ENCODE assay signal across 28 cellular contexts in genomic region chrX:136667446-136668168, GRCh38. TPM values are rescaled to one million over a fixed set of nuclear protein-coding genes. Genes with fewer than 3 reads are reported as not detected.
DNase-seq lines count a peak whose midpoint lies in the region; ATAC-seq and TF ChIP-seq lines count a peak whose summit lies in the region.
"Had no signal": no experiment of that assay in that cellular context is flagged by ENCODE, and none has a peak within 500 bp of the region (broad histone marks: within the 10 kb centered on the region; RNA-seq: fewer than 3 reads in every experiment).

No MANE protein-coding gene starts in this region.

- peaks cover 88% of the 10 kb centered on the region for H3K36me3 Mint-ChIP-seq in activated T-cell treated with anti-CD3 and anti-CD28 coated beads, Interleukin-2, amount 50 U/mL, for 24 hours (ENCODE audit: low read depth)
- H3K36me3 Mint-ChIP-seq in CD8-positive, alpha-beta T cell = peaks cover 82% of the 10 kb centered on the region
- H3K36me3 Mint-ChIP-seq in T-cell = peaks cover 70% of the 10 kb centered on the region
- H3K36me3 Mint-ChIP-seq in central memory CD8-positive, alpha-beta T cell (ENCODE audit: insufficient read depth) = peaks cover 22% of the 10 kb centered on the region

- no peak overlapping the region for H3K4me3 ChIP-seq in CD8-positive, alpha-beta T cell (ENCODE audit: low read depth, low read length)
- H3K4me3 ChIP-seq: BLaER1 treated with 17β-estradiol and CSF1 and Interleukin-3, amounts not matched to agents 10 nM and 100 nM; dorsolateral prefrontal cortex; suprapubic skin had no signal

- no peaks in the 10 kb centered on the region for H3K27me3 ChIP-seq in CD8-positive, alpha-beta T cell (ENCODE audit: insufficient read depth, low read length)
- H3K27me3 ChIP-seq: suprapubic skin had no signal

- no peak for DNase-seq in activated T-cell treated with anti-CD3 and anti-CD28 coated beads, Interleukin-2, amount 50 U/mL, for 24 hours
- DNase-seq in activated T-cell treated with anti-CD3 and anti-CD28 coated beads, Interleukin-2, amount 50 U/mL, for 48 hours = no peak
- no peak for DNase-seq in CD8-positive, alpha-beta T cell
- DNase-seq in T-cell = no peak
- no peak for DNase-seq in central memory CD8-positive, alpha-beta T cell (ENCODE audit: low spot score in 2 of 2)
- DNase-seq in cerebellar cortex (ENCODE audit: low spot score) = no peak
- no peak for DNase-seq in GM03348 (ENCODE audit: low spot score)
- no peak for DNase-seq in substantia nigra (lab: John Stamatoyannopoulos, UW)
- DNase-seq: ACHN; amygdala; DMS 273 treated with DMSO at 0.1 percent for 48 hours; dorsolateral prefrontal cortex; head of caudate nucleus; left colon; naive thymus-derived CD8-positive, alpha-beta T cell; NCI-H1105; NCI-H2029; NCI-H226; NK-92 treated with Interleukin-12 subunit alpha and Interleukin-12 subunit beta, amount 100 ng/mL, for 24 hours had no signal

- H3K27ac Mint-ChIP-seq in activated T-cell treated with anti-CD3 and anti-CD28 coated beads, Interleukin-2, amount 50 U/mL, for 24 hours = peak overlapping the region; percentile 61
- H3K27ac Mint-ChIP-seq in CD8-positive, alpha-beta T cell = peak overlapping the region; percentile 75
- H3K27ac Mint-ChIP-seq in T-cell = peak overlapping the region; percentile 63 to 88
- peak overlapping the region; percentile 66 for H3K27ac Mint-ChIP-seq in central memory CD8-positive, alpha-beta T cell (ENCODE audit: low read depth)

- TF ChIP-seq CTCF in CD8-positive, alpha-beta T cell (IDR thresholded peaks at IDR 0.05) = no peak

- no peak overlapping the region for H3K4me3 Mint-ChIP-seq in activated T-cell treated with anti-CD3 and anti-CD28 coated beads, Interleukin-2, amount 50 U/mL, for 24 hours
- H3K4me3 Mint-ChIP-seq in CD8-positive, alpha-beta T cell = no peak overlapping the region
- peak overlapping the region in 1 of 3 donors; percentile 50 for H3K4me3 Mint-ChIP-seq in T-cell
- H3K4me3 Mint-ChIP-seq in central memory CD8-positive, alpha-beta T cell = no peak overlapping the region
- H3K4me3 Mint-ChIP-seq: naive thymus-derived CD8-positive, alpha-beta T cell had no signal

- POLR2A ChIA-PET in CD8-positive, alpha-beta T cell (lab: Charles Lee) = no interaction called here
- POLR2A ChIA-PET in T-cell (lab: Charles Lee) = no interaction called here

- peaks cover 4% of the 10 kb centered on the region for H3K9me3 Mint-ChIP-seq in activated T-cell treated with anti-CD3 and anti-CD28 coated beads, Interleukin-2, amount 50 U/mL, for 24 hours
- H3K9me3 Mint-ChIP-seq in CD8-positive, alpha-beta T cell = peaks cover 3% of the 10 kb centered on the region
- H3K9me3 Mint-ChIP-seq in T-cell = no peaks in the 10 kb centered on the region
- no peaks in the 10 kb centered on the region for H3K9me3 Mint-ChIP-seq in central memory CD8-positive, alpha-beta T cell

- H3K4me1 ChIP-seq in CD8-positive, alpha-beta T cell (ENCODE audit: insufficient read depth, low read length) = peaks cover 5% of the 10 kb centered on the region
- H3K4me1 ChIP-seq: suprapubic skin had no signal

- intact Hi-C loops in CD8-positive, alpha-beta T cell (cut with DNase I, micrococcal nuclease) = no loop called here

- no peaks in the 10 kb centered on the region for H3K9me3 ChIP-seq in CD8-positive, alpha-beta T cell (ENCODE audit: low read length)
- H3K9me3 ChIP-seq: suprapubic skin had no signal

- CTCF ChIA-PET in CD8-positive, alpha-beta T cell (lab: Charles Lee) = no interaction called here
- CTCF ChIA-PET in T-cell (lab: Charles Lee) = no interaction called here

- ATAC-seq in CD8-positive, alpha-beta T cell = no peak
- no peak for ATAC-seq in T-cell (replicated peaks in 1 of 4)
- no peak for ATAC-seq in central memory CD8-positive, alpha-beta T cell (replicated peaks; ENCODE audit: extremely low read depth, poor library complexity, severe bottlenecking)
- ATAC-seq: HepG2; left colon; naive thymus-derived CD8-positive, alpha-beta T cell; Panc1 had no signal

- peaks cover 75% of the 10 kb centered on the region for H3K4me1 Mint-ChIP-seq in activated T-cell treated with anti-CD3 and anti-CD28 coated beads, Interleukin-2, amount 50 U/mL, for 24 hours (ENCODE audit: low read depth)
- peaks cover 41% of the 10 kb centered on the region for H3K4me1 Mint-ChIP-seq in CD8-positive, alpha-beta T cell (ENCODE audit: low read depth)
- peaks cover 52 to 83% (median 60%) of the 10 kb centered on the region in 3 donors for H3K4me1 Mint-ChIP-seq in T-cell
- H3K4me1 Mint-ChIP-seq in central memory CD8-positive, alpha-beta T cell = peaks cover 30% of the 10 kb centered on the region

- H3K36me3 ChIP-seq in CD8-positive, alpha-beta T cell (ENCODE audit: insufficient read depth, low read length) = peaks cover 14% of the 10 kb centered on the region

- no peak overlapping the region for H3K27ac ChIP-seq in CD8-positive, alpha-beta T cell (ENCODE audit: low read depth, low read length)
- H3K27ac ChIP-seq in substantia nigra (ENCODE audit: low read depth, low read length, poor library complexity, severe bottlenecking) = no peak overlapping the region
- H3K27ac ChIP-seq: dorsolateral prefrontal cortex, HL-60, suprapubic skin had no signal

- peaks cover 16% of the 10 kb centered on the region for H3K27me3 Mint-ChIP-seq in activated T-cell treated with anti-CD3 and anti-CD28 coated beads, Interleukin-2, amount 50 U/mL, for 24 hours
- no peaks in the 10 kb centered on the region for H3K27me3 Mint-ChIP-seq in CD8-positive, alpha-beta T cell (ENCODE audit: low read depth)
- peaks cover 0 to 20% of the 10 kb centered on the region in 2 donors for H3K27me3 Mint-ChIP-seq in T-cell
- no peaks in the 10 kb centered on the region for H3K27me3 Mint-ChIP-seq in central memory CD8-positive, alpha-beta T cell
- H3K27me3 Mint-ChIP-seq: naive thymus-derived CD8-positive, alpha-beta T cell had no signal

RNA-seq across cellular contexts. Expression of gene CD40LG, which starts 19.6 kb away (rescaled TPM):
- 1 to 10 TPM; 1.2 to 1.5 TPM for total RNA-seq in CD8-positive, alpha-beta T cell
- 10 to 100 TPM; 23.8 to 38.4 (median 37.1) TPM for total RNA-seq in T-cell
- total RNA-seq: cardiac septum, G401, HepG2, mesenteric fat pad, suprapubic skin, urinary bladder had no signal

Comparison
In these comparisons a context has a peak if more than half of its experiments do, and no peak if none do; other contexts are left out.
1. RNA of gene CD40LG, which starts 19.6 kb away (total RNA-seq): 23.8 to 38.4 TPM in T-cell; 1.2 to 1.5 TPM in CD8-positive, alpha-beta T cell; every median in the first group is over 4 times any median in the second.
2. Peak in every context shown above with its lines, with median percentiles within 50 percentile points of each other: H3K27ac Mint-ChIP-seq.